ENCODE assay signal across 1 cellular context in genomic region chr12:45990468-45991288, GRCh38.
TF ChIP-seq lines count a peak whose summit lies in the region.

TSS of gene SCAF11 (minus strand) at chr12:45990574. CDS start at chr12:45964167, 26,407 bp downstream.

TF ChIP-seq in K562, 482 proteins besides CTCF, POLR2A, EP300 and RAD21 (continued from another document and continues in another):
- TF ChIP-seq TSHZ1 (CRISPR knock-in tag; IDR thresholded peaks at IDR 0.05) (no peak), TSC22D4 (tag; IDR thresholded peaks at IDR 0.05) (no peak), ZNF75A (CRISPR knock-in tag; IDR thresholded peaks at IDR 0.05) (no peak), ILF3 (IDR thresholded peaks at IDR 0.05; ENCODE audit: borderline replicate concordance) (no peak), ZNF77 (CRISPR knock-in tag; IDR thresholded peaks at IDR 0.05) (no peak), ZNF445 (CRISPR knock-in tag; IDR thresholded peaks at IDR 0.05; ENCODE audit: low read depth) (no peak), RBM34 (IDR thresholded peaks at IDR 0.05; ENCODE audit: borderline replicate concordance, insufficient read depth, low read length) (no peak), KLF1 (tag; IDR thresholded peaks at IDR 0.05) (peak; percentile 52; the same call in 1 of the 2 replicates), COPS2 (conservative IDR thresholded peaks at IDR 0.05) (no peak), ZNF449 (CRISPR knock-in tag; IDR thresholded peaks at IDR 0.05) (no peak), TOE1 (IDR thresholded peaks at IDR 0.05; ENCODE audit: borderline replicate concordance) (peak; percentile 92), TOE1 (CRISPR knock-in tag; IDR thresholded peaks at IDR 0.05; ENCODE audit: borderline replicate concordance, low read depth) (peak; percentile 92; the same call in 1 of the 2 replicates), ZNF57 (CRISPR knock-in tag; IDR thresholded peaks at IDR 0.05) (no peak), E2F5 (CRISPR knock-in tag; IDR thresholded peaks at IDR 0.05) (0 out of 2 replicates have a peak, but pooled peaks have one; percentile 92), ARID4B (CRISPR knock-in tag; IDR thresholded peaks at IDR 0.05) (peak; percentile 96), NCOA1 (IDR thresholded peaks at IDR 0.05; ENCODE audit: low read depth) (no peak), SREBF2 (CRISPR knock-in tag; IDR thresholded peaks at IDR 0.05) (no peak), HNRNPUL1 (IDR thresholded peaks at IDR 0.05; ENCODE audit: low read length) (no peak), BCOR (IDR thresholded peaks at IDR 0.05) (peak; percentile 38; the same call in 1 of the 2 replicates), RBM22 (IDR thresholded peaks at IDR 0.05; ENCODE audit: low read depth, low read length, poor library complexity, severe bottlenecking) (no peak), TRIM28 (IDR thresholded peaks at IDR 0.05) (no peak), ZNF609 (CRISPR knock-in tag; IDR thresholded peaks at IDR 0.05; ENCODE audit: borderline replicate concordance) (peak; percentile 90; the same call in 1 of the 2 replicates), ZZZ3 (IDR thresholded peaks at IDR 0.05) (no peak), ZBTB40 (IDR thresholded peaks at IDR 0.05) (no peak), ZBTB40 (CRISPR knock-in tag; IDR thresholded peaks at IDR 0.05) (no peak), KHSRP (IDR thresholded peaks at IDR 0.05) (peak; percentile 63; the same call in 1 of the 2 replicates), KLF13 (tag; IDR thresholded peaks at IDR 0.05; ENCODE audit: borderline replicate concordance, low read depth) (no peak), ELF2 (CRISPR knock-in tag; IDR thresholded peaks at IDR 0.05) (0 out of 2 replicates have a peak, but pooled peaks have one; percentile 28), EP400 (IDR thresholded peaks at IDR 0.05) (peak; percentile 92), NR2C1 (IDR thresholded peaks at IDR 0.05) (peak; percentile 84), NR2C1 (tag; IDR thresholded peaks at IDR 0.05) (peak; percentile 91), PHF8 (IDR thresholded peaks at IDR 0.05; ENCODE audit: borderline replicate concordance, low read length) (no peak)
